ENCODE assay signal across 1 cellular context in the genomic region with DNA sequence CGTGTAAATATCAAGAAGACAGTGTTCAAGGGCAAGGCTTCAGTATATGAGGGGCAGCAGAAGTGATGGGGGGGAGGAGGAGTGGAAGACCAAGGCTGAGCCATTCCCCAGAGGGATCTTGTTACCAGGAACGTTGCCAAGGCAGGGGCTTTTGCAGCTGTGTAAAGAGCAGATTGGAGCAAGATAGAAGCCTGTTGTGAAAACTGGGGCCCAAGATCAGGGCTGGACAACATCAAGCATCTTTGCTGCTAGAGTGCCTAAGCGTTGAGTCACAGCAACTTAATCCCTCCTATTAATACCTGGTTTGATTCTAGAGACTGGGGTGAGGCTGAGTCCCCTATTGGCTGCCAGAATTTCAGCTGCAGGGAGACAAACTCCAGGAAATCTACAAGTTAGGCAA.
TF ChIP-seq lines count a peak whose summit lies in the region.

No MANE protein-coding gene starts in this region.

TF ChIP-seq in GM12878, 131 proteins besides CTCF, POLR2A, EP300 and RAD21 (continued from another document):
- TF ChIP-seq, protein P1, sequence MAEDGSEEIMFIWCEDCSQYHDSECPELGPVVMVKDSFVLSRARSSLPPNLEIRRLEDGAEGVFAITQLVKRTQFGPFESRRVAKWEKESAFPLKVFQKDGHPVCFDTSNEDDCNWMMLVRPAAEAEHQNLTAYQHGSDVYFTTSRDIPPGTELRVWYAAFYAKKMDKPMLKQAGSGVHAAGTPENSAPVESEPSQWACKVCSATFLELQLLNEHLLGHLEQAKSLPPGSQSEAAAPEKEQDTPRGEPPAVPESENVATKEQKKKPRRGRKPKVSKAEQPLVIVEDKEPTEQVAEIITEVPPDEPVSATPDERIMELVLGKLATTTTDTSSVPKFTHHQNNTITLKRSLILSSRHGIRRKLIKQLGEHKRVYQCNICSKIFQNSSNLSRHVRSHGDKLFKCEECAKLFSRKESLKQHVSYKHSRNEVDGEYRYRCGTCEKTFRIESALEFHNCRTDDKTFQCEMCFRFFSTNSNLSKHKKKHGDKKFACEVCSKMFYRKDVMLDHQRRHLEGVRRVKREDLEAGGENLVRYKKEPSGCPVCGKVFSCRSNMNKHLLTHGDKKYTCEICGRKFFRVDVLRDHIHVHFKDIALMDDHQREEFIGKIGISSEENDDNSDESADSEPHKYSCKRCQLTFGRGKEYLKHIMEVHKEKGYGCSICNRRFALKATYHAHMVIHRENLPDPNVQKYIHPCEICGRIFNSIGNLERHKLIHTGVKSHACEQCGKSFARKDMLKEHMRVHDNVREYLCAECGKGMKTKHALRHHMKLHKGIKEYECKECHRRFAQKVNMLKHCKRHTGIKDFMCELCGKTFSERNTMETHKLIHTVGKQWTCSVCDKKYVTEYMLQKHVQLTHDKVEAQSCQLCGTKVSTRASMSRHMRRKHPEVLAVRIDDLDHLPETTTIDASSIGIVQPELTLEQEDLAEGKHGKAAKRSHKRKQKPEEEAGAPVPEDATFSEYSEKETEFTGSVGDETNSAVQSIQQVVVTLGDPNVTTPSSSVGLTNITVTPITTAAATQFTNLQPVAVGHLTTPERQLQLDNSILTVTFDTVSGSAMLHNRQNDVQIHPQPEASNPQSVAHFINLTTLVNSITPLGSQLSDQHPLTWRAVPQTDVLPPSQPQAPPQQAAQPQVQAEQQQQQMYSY (CRISPR knock-in tag; IDR thresholded peaks at IDR 0.05) = no peak
- TF ChIP-seq, protein P2, sequence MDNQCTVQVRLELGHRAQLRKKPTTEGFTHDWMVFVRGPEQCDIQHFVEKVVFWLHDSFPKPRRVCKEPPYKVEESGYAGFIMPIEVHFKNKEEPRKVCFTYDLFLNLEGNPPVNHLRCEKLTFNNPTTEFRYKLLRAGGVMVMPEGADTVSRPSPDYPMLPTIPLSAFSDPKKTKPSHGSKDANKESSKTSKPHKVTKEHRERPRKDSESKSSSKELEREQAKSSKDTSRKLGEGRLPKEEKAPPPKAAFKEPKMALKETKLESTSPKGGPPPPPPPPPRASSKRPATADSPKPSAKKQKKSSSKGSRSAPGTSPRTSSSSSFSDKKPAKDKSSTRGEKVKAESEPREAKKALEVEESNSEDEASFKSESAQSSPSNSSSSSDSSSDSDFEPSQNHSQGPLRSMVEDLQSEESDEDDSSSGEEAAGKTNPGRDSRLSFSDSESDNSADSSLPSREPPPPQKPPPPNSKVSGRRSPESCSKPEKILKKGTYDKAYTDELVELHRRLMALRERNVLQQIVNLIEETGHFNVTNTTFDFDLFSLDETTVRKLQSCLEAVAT (IDR thresholded peaks at IDR 0.05) = no peak
- TF ChIP-seq BRCA1 (IDR thresholded peaks at IDR 0.05; ENCODE audit: low read depth, low read length) (no peak), MYB (IDR thresholded peaks at IDR 0.05; ENCODE audit: borderline replicate concordance, low read depth, low read length) (no peak), CHD1 (IDR thresholded peaks at IDR 0.05; ENCODE audit: low read depth, low read length) (no peak), STAT3 (IDR thresholded peaks at IDR 0.05; ENCODE audit: low read depth, low read length) (no peak)
- TF ChIP-seq, protein P3, sequence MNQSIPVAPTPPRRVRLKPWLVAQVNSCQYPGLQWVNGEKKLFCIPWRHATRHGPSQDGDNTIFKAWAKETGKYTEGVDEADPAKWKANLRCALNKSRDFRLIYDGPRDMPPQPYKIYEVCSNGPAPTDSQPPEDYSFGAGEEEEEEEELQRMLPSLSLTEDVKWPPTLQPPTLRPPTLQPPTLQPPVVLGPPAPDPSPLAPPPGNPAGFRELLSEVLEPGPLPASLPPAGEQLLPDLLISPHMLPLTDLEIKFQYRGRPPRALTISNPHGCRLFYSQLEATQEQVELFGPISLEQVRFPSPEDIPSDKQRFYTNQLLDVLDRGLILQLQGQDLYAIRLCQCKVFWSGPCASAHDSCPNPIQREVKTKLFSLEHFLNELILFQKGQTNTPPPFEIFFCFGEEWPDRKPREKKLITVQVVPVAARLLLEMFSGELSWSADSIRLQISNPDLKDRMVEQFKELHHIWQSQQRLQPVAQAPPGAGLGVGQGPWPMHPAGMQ (IDR thresholded peaks at IDR 0.05; ENCODE audit: borderline replicate concordance) = no peak
- TF ChIP-seq, protein P4, sequence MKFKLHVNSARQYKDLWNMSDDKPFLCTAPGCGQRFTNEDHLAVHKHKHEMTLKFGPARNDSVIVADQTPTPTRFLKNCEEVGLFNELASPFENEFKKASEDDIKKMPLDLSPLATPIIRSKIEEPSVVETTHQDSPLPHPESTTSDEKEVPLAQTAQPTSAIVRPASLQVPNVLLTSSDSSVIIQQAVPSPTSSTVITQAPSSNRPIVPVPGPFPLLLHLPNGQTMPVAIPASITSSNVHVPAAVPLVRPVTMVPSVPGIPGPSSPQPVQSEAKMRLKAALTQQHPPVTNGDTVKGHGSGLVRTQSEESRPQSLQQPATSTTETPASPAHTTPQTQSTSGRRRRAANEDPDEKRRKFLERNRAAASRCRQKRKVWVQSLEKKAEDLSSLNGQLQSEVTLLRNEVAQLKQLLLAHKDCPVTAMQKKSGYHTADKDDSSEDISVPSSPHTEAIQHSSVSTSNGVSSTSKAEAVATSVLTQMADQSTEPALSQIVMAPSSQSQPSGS (IDR thresholded peaks at IDR 0.05; ENCODE audit: low read length) = no peak
- TF ChIP-seq, protein P5, sequence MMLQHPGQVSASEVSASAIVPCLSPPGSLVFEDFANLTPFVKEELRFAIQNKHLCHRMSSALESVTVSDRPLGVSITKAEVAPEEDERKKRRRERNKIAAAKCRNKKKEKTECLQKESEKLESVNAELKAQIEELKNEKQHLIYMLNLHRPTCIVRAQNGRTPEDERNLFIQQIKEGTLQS (IDR thresholded peaks at IDR 0.05; ENCODE audit: borderline replicate concordance, extremely low read depth, low read depth, low read length) = no peak
- TF ChIP-seq, protein P6, sequence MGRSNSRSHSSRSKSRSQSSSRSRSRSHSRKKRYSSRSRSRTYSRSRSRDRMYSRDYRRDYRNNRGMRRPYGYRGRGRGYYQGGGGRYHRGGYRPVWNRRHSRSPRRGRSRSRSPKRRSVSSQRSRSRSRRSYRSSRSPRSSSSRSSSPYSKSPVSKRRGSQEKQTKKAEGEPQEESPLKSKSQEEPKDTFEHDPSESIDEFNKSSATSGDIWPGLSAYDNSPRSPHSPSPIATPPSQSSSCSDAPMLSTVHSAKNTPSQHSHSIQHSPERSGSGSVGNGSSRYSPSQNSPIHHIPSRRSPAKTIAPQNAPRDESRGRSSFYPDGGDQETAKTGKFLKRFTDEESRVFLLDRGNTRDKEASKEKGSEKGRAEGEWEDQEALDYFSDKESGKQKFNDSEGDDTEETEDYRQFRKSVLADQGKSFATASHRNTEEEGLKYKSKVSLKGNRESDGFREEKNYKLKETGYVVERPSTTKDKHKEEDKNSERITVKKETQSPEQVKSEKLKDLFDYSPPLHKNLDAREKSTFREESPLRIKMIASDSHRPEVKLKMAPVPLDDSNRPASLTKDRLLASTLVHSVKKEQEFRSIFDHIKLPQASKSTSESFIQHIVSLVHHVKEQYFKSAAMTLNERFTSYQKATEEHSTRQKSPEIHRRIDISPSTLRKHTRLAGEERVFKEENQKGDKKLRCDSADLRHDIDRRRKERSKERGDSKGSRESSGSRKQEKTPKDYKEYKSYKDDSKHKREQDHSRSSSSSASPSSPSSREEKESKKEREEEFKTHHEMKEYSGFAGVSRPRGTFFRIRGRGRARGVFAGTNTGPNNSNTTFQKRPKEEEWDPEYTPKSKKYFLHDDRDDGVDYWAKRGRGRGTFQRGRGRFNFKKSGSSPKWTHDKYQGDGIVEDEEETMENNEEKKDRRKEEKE (IDR thresholded peaks at IDR 0.05) = no peak
